ENCODE assay signal across 19 cellular contexts in the genomic region with DNA sequence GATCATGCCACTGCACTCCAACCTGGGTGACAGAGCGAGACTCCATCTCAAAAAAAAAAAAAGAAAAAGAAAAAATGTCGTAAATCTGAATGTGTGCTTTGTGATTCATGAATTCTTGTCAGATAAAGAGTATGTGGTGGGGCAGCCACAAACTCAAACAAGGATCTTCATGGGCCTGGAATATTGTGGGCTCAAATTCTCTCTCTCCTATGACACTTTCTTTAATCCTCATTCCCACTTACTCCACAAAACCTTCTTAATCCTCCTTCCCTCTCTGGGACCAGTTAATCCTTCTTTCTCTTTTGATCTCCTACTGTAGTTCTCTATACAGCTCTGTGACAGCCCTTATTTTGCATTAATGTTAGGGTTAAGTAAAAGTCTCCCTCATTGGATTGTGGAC.
DNase-seq lines count a peak whose midpoint lies in the region; ATAC-seq lines count a peak whose summit lies in the region.
"Had no signal": no experiment of that assay in that cellular context is flagged by ENCODE, and none has a peak within 500 bp of the region (broad histone marks: within the 10 kb centered on the region; RNA-seq: fewer than 3 reads in every experiment).

No MANE protein-coding gene starts in this region.

- H2BK12ac ChIP-seq in mesenchymal stem cell (ENCODE audit: low read length in 2 of 2): no peak overlapping the region

- H3K36me3 ChIP-seq in mesenchymal stem cell (ENCODE audit: control insufficient read depth in 1 of 2, insufficient read depth in 2 of 2, low read depth in 1 of 2, low read length in 2 of 2): no peaks in the 10 kb centered on the region
- H3K36me3 ChIP-seq: BLaER1 treated with 17β-estradiol and CSF1 and Interleukin-3, amounts not matched to agents 10 nM and 100 nM; gastrocnemius medialis; MG63 had no signal

- no peak overlapping the region for H2BK15ac ChIP-seq in mesenchymal stem cell (ENCODE audit: low read depth, poor library complexity, severe bottlenecking)

- no peak overlapping the region for H3K9ac ChIP-seq in mesenchymal stem cell (ENCODE audit: low read length)
- H3K9ac ChIP-seq: BLaER1 treated with 17β-estradiol and CSF1 and Interleukin-3, amounts not matched to agents 10 nM and 100 nM had no signal

- 39% methylated on average over 2 of the region's 2 CpGs for WGBS in mesenchymal stem cell

- H3K27ac ChIP-seq in caudate nucleus (ENCODE audit: low read depth, low read length) (peak overlapping the region; percentile 98), mesenchymal stem cell (ENCODE audit: low read length, poor library complexity, severe bottlenecking) (no peak overlapping the region)
- H3K27ac ChIP-seq: BLaER1 treated with 17β-estradiol and CSF1 and Interleukin-3, amounts not matched to agents 10 nM and 100 nM; body of pancreas; gastrocnemius medialis had no signal

- H3K4ac ChIP-seq in mesenchymal stem cell (ENCODE audit: low read depth in 1 of 2, low read length in 2 of 2): no peak overlapping the region

- no peak overlapping the region for H2BK120ac ChIP-seq in mesenchymal stem cell (ENCODE audit: low read depth, low read length)

- no peak overlapping the region for H4K8ac ChIP-seq in mesenchymal stem cell (ENCODE audit: low read length)

- ATAC-seq in GM21381 (IDR thresholded peaks at IDR 0.05; ENCODE audit: unreplicated experiment) (no peak), HG02973 (IDR thresholded peaks at IDR 0.05; ENCODE audit: unreplicated experiment) (no peak)
- ATAC-seq: body of pancreas, gastrocnemius medialis, WTC11 had no signal

- no peaks in the 10 kb centered on the region for H3K9me3 ChIP-seq in mesenchymal stem cell (ENCODE audit: control insufficient read depth, low read length)
- H3K9me3 ChIP-seq: BLaER1 treated with 17β-estradiol and CSF1 and Interleukin-3, amounts not matched to agents 10 nM and 100 nM; body of pancreas; gastrocnemius medialis; MG63 had no signal

- peak; percentile 46 for DNase-seq in D341Med (ENCODE audit: low spot score)
- DNase-seq in M059J (ENCODE audit: low read depth): peak; percentile 74
- no peak for DNase-seq in caudate nucleus (lab: John Stamatoyannopoulos, UW)
- DNase-seq in mesenchymal stem cell: peak; percentile 40
- no peak for DNase-seq in NCI-H446 treated with DMSO at 0.1 percent for 48 hours (lab: John Stamatoyannopoulos, UW)
- DNase-seq in NCI-H1417 (lab: John Stamatoyannopoulos, UW): no peak
- DNase-seq: activated effector memory CD4-positive, alpha-beta T cell treated with Interleukin-2 at 50 U/mL for 16 hours; body of pancreas; DMS153; effector CD8-positive, alpha-beta T cell; gastrocnemius medialis; mesendoderm; MG63; NCI-H2081; T-helper 1 cell had no signal

- no peak overlapping the region for H3K18ac ChIP-seq in mesenchymal stem cell (ENCODE audit: low read depth in 1 of 2, low read length in 2 of 2)

- no peaks in the 10 kb centered on the region for H3K4me1 ChIP-seq in mesenchymal stem cell (ENCODE audit: control insufficient read depth, insufficient read depth, low read depth, low read length)
- H3K4me1 ChIP-seq: BLaER1 treated with 17β-estradiol and CSF1 and Interleukin-3, amounts not matched to agents 10 nM and 100 nM; body of pancreas; gastrocnemius medialis had no signal

- H3K23ac ChIP-seq in mesenchymal stem cell (ENCODE audit: low read length in 2 of 2): no peak overlapping the region

- no peaks in the 10 kb centered on the region for H3K27me3 ChIP-seq in mesenchymal stem cell (ENCODE audit: control insufficient read depth in 1 of 2, insufficient read depth in 1 of 2, low read length in 2 of 2)
- H3K27me3 ChIP-seq: body of pancreas, gastrocnemius medialis, MG63 had no signal

- H2AFZ ChIP-seq in mesenchymal stem cell (ENCODE audit: low read depth, low read length): no peak overlapping the region

- H3K79me1 ChIP-seq in mesenchymal stem cell (replicated peaks; ENCODE audit: low read length, poor library complexity, severe bottlenecking): peaks cover 9% of the 10 kb centered on the region

- no peak overlapping the region for H3K4me3 ChIP-seq in mesenchymal stem cell (ENCODE audit: insufficient read depth in 1 of 2, low read depth in 1 of 2, low read length in 2 of 2)
- H3K4me3 ChIP-seq: BLaER1 treated with 17β-estradiol and CSF1 and Interleukin-3, amounts not matched to agents 10 nM and 100 nM; body of pancreas; gastrocnemius medialis; MG63 had no signal

- no peak overlapping the region for H2BK5ac ChIP-seq in mesenchymal stem cell (ENCODE audit: low read depth, low read length, poor library complexity, severe bottlenecking)

- no peak overlapping the region for H4K91ac ChIP-seq in mesenchymal stem cell (ENCODE audit: low read length)

- H3K14ac ChIP-seq in mesenchymal stem cell (ENCODE audit: low read length in 2 of 2): no peak overlapping the region

- no peak overlapping the region for H3K4me2 ChIP-seq in mesenchymal stem cell (ENCODE audit: low read length, poor library complexity, severe bottlenecking)
- H3K4me2 ChIP-seq: BLaER1 treated with 17β-estradiol and CSF1 and Interleukin-3, amounts not matched to agents 10 nM and 100 nM had no signal

- no peak overlapping the region for H2AK5ac ChIP-seq in mesenchymal stem cell (ENCODE audit: low read length, severe bottlenecking)

Comparison
In these comparisons a context has a peak if more than half of its experiments do, and no peak if none do; other contexts are left out.
1. DNase-seq: peak in D341Med (single experiment), M059J (single experiment) and mesenchymal stem cell (single experiment); none in caudate nucleus (0 of 61), NCI-H446 treated with DMSO at 0.1 percent for 48 hours (single experiment) and NCI-H1417 (0 of 3).